In genomic region chr5:116084891-116085715, GRCh38 we compare ENCODE assay signal across 8 cellular contexts. TPM values are rescaled to one million over a fixed set of nuclear protein-coding genes. Genes with fewer than 3 reads are reported as not detected.
A peak's percentile ranks its signal among the peaks of the same experiment; 100 is the strongest.
DNase-seq lines count a peak whose midpoint lies in the region; ATAC-seq and TF ChIP-seq lines count a peak whose summit lies in the region.

Gene COMMD10 (plus strand): TSS chr5:116085025.

- H3K9me3 Mint-ChIP-seq in naive B cell = no peaks in the 10 kb centered on the region
- H3K9me3 Mint-ChIP-seq in stimulated activated effector memory CD8-positive, alpha-beta T cell treated with anti-CD3 and anti-CD28 coated beads, Interleukin-12 subunit alpha, Interleukin-12 subunit beta, amount 100 ng/mL, for 72 hours = no peaks in the 10 kb centered on the region

- H3K4me3 Mint-ChIP-seq in naive B cell = peak within 1 kb of the TSS; percentile 84 to 98 (median 93)
- H3K4me3 Mint-ChIP-seq in stimulated activated effector memory CD8-positive, alpha-beta T cell treated with anti-CD3 and anti-CD28 coated beads, Interleukin-12 subunit alpha, Interleukin-12 subunit beta, amount 100 ng/mL, for 72 hours = peak within 1 kb of the TSS; percentile 77

- peaks cover 26 to 52% (median 32%) of the 10 kb centered on the region in 3 donors for H3K4me1 Mint-ChIP-seq in naive B cell
- peaks cover 15% of the 10 kb centered on the region for H3K4me1 Mint-ChIP-seq in stimulated activated effector memory CD8-positive, alpha-beta T cell treated with anti-CD3 and anti-CD28 coated beads, Interleukin-12 subunit alpha, Interleukin-12 subunit beta, amount 100 ng/mL, for 72 hours

- DNase-seq in DMS53 treated with DMSO at 0.1 percent for 48 hours (lab: John Stamatoyannopoulos, UW; ENCODE audit: unreplicated experiment) (peak; percentile 59), RKO (ENCODE audit: low spot score) (peak; percentile 90), activated T-helper 1 cell treated with Interleukin-2 at 50 U/mL for 16 hours (ENCODE audit: low read depth) (peak; percentile 57), fibroblast of gingiva (ENCODE audit: low read depth) (peak; percentile 81), naive B cell (peak; percentile 91)
- peak; percentile 62 to 82 for DNase-seq in stimulated activated effector memory CD8-positive, alpha-beta T cell treated with anti-CD3 and anti-CD28 coated beads, Interleukin-12 subunit alpha, Interleukin-12 subunit beta, amount 100 ng/mL, for 72 hours (ENCODE audit: low spot score in 2 of 2)

- no peak for TF ChIP-seq RAD21 in Ishikawa (IDR thresholded peaks at IDR 0.05; ENCODE audit: low read depth)

- ATAC-seq in GM21619 (IDR thresholded peaks at IDR 0.05; ENCODE audit: unreplicated experiment) = peak; percentile 85
- ATAC-seq in naive B cell (ENCODE audit: low read depth in 2 of 2) = peak; percentile 94 to 95
- peak; percentile 97 for ATAC-seq in stimulated activated effector memory CD8-positive, alpha-beta T cell treated with anti-CD3 and anti-CD28 coated beads, Interleukin-12 subunit alpha, Interleukin-12 subunit beta, amount 100 ng/mL, for 72 hours

- no peaks in the 10 kb centered on the region for H3K27me3 Mint-ChIP-seq in naive B cell

- H3K27ac Mint-ChIP-seq in naive B cell = peak within 1 kb of the TSS; percentile 97 to 99 (median 98)
- peak within 1 kb of the TSS; percentile 91 for H3K27ac Mint-ChIP-seq in stimulated activated effector memory CD8-positive, alpha-beta T cell treated with anti-CD3 and anti-CD28 coated beads, Interleukin-12 subunit alpha, Interleukin-12 subunit beta, amount 100 ng/mL, for 72 hours

- peaks cover 4 to 5% of the 10 kb centered on the region in 2 donors for H3K36me3 Mint-ChIP-seq in naive B cell
- no peaks in the 10 kb centered on the region for H3K36me3 Mint-ChIP-seq in stimulated activated effector memory CD8-positive, alpha-beta T cell treated with anti-CD3 and anti-CD28 coated beads, Interleukin-12 subunit alpha, Interleukin-12 subunit beta, amount 100 ng/mL, for 72 hours

- no peak for TF ChIP-seq EP300 in Ishikawa (IDR thresholded peaks at IDR 0.05; ENCODE audit: borderline replicate concordance)

TF ChIP-seq in Ishikawa, 13 proteins besides CTCF, POLR2A, EP300 and RAD21:
- TF ChIP-seq MAX (IDR thresholded peaks at IDR 0.05) = peak; percentile 92
- TF ChIP-seq CREB1 (IDR thresholded peaks at IDR 0.05; ENCODE audit: low read depth) = no peak
- TF ChIP-seq TAF1 (IDR thresholded peaks at IDR 0.05; ENCODE audit: low read depth) = peak; percentile 76
- TF ChIP-seq TCF12 (IDR thresholded peaks at IDR 0.05; ENCODE audit: low read depth) = no peak
- no peak for TF ChIP-seq REST (IDR thresholded peaks at IDR 0.05; ENCODE audit: low read depth)
- TF ChIP-seq YY1 (IDR thresholded peaks at IDR 0.05; ENCODE audit: low read depth) = peak; percentile 88
- TF ChIP-seq EGR1 (IDR thresholded peaks at IDR 0.05) = no peak
- peak; percentile 22; the same call in 1 of the 2 replicates for TF ChIP-seq TEAD4 (IDR thresholded peaks at IDR 0.05)
- TF ChIP-seq, protein P1, sequence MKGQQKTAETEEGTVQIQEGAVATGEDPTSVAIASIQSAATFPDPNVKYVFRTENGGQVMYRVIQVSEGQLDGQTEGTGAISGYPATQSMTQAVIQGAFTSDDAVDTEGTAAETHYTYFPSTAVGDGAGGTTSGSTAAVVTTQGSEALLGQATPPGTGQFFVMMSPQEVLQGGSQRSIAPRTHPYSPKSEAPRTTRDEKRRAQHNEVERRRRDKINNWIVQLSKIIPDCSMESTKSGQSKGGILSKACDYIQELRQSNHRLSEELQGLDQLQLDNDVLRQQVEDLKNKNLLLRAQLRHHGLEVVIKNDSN (IDR thresholded peaks at IDR 0.05) = peak; percentile 91
- no peak for TF ChIP-seq FOXM1 (IDR thresholded peaks at IDR 0.05; ENCODE audit: borderline replicate concordance, low read depth)
- no peak for TF ChIP-seq CEBPB (IDR thresholded peaks at IDR 0.05)
- no peak for TF ChIP-seq NFIC (IDR thresholded peaks at IDR 0.05)
- TF ChIP-seq ZBTB7A (IDR thresholded peaks at IDR 0.05; ENCODE audit: low read depth) = no peak
TF ChIP-seq in Ishikawa: peak in this region for 5.

RNA-seq across cellular contexts. Expression of gene COMMD10, which starts in this region (rescaled TPM):
- polyA plus RNA-seq in naive B cell (ENCODE audit: low read depth in 6 of 6) = 10 to 100 TPM; 26.8 to 74.1 (median 43.2) TPM

Comparison
In these comparisons a context has a peak if more than half of its experiments do, and no peak if none do; other contexts are left out.
1. Peak in every context shown above with its lines: DNase-seq and ATAC-seq.